Comparison of ENCODE assay signal across 1 cellular context in the genomic region with DNA sequence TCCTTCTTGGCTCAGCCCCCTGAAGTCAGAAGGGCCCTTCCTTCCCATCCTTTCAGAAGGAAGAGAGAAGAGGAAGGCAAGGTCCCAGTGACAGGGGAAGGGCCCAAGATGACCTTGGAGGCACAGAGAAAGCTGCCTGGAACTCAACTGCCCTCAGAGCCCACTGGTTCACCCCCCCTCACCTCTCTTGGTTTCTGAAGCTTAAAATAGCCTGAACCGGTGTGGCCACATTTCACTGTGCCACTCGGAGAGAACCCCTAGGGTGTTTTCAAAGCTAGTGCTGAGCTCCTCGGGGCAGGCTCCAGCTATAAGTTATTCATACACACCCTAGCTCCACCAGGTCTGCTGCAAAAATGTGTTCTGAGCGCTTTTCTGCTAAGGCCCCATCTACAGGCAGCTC.
TF ChIP-seq lines count a peak whose summit lies in the region.

No MANE protein-coding gene starts in this region.

TF ChIP-seq in H1, 55 proteins besides CTCF, POLR2A, EP300 and RAD21 (continued from another document):
- TF ChIP-seq, protein P1, sequence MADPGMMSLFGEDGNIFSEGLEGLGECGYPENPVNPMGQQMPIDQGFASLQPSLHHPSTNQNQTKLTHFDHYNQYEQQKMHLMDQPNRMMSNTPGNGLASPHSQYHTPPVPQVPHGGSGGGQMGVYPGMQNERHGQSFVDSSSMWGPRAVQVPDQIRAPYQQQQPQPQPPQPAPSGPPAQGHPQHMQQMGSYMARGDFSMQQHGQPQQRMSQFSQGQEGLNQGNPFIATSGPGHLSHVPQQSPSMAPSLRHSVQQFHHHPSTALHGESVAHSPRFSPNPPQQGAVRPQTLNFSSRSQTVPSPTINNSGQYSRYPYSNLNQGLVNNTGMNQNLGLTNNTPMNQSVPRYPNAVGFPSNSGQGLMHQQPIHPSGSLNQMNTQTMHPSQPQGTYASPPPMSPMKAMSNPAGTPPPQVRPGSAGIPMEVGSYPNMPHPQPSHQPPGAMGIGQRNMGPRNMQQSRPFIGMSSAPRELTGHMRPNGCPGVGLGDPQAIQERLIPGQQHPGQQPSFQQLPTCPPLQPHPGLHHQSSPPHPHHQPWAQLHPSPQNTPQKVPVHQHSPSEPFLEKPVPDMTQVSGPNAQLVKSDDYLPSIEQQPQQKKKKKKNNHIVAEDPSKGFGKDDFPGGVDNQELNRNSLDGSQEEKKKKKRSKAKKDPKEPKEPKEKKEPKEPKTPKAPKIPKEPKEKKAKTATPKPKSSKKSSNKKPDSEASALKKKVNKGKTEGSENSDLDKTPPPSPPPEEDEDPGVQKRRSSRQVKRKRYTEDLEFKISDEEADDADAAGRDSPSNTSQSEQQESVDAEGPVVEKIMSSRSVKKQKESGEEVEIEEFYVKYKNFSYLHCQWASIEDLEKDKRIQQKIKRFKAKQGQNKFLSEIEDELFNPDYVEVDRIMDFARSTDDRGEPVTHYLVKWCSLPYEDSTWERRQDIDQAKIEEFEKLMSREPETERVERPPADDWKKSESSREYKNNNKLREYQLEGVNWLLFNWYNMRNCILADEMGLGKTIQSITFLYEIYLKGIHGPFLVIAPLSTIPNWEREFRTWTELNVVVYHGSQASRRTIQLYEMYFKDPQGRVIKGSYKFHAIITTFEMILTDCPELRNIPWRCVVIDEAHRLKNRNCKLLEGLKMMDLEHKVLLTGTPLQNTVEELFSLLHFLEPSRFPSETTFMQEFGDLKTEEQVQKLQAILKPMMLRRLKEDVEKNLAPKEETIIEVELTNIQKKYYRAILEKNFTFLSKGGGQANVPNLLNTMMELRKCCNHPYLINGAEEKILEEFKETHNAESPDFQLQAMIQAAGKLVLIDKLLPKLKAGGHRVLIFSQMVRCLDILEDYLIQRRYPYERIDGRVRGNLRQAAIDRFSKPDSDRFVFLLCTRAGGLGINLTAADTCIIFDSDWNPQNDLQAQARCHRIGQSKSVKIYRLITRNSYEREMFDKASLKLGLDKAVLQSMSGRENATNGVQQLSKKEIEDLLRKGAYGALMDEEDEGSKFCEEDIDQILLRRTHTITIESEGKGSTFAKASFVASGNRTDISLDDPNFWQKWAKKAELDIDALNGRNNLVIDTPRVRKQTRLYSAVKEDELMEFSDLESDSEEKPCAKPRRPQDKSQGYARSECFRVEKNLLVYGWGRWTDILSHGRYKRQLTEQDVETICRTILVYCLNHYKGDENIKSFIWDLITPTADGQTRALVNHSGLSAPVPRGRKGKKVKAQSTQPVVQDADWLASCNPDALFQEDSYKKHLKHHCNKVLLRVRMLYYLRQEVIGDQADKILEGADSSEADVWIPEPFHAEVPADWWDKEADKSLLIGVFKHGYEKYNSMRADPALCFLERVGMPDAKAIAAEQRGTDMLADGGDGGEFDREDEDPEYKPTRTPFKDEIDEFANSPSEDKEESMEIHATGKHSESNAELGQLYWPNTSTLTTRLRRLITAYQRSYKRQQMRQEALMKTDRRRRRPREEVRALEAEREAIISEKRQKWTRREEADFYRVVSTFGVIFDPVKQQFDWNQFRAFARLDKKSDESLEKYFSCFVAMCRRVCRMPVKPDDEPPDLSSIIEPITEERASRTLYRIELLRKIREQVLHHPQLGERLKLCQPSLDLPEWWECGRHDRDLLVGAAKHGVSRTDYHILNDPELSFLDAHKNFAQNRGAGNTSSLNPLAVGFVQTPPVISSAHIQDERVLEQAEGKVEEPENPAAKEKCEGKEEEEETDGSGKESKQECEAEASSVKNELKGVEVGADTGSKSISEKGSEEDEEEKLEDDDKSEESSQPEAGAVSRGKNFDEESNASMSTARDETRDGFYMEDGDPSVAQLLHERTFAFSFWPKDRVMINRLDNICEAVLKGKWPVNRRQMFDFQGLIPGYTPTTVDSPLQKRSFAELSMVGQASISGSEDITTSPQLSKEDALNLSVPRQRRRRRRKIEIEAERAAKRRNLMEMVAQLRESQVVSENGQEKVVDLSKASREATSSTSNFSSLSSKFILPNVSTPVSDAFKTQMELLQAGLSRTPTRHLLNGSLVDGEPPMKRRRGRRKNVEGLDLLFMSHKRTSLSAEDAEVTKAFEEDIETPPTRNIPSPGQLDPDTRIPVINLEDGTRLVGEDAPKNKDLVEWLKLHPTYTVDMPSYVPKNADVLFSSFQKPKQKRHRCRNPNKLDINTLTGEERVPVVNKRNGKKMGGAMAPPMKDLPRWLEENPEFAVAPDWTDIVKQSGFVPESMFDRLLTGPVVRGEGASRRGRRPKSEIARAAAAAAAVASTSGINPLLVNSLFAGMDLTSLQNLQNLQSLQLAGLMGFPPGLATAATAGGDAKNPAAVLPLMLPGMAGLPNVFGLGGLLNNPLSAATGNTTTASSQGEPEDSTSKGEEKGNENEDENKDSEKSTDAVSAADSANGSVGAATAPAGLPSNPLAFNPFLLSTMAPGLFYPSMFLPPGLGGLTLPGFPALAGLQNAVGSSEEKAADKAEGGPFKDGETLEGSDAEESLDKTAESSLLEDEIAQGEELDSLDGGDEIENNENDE (IDR thresholded peaks at IDR 0.05; ENCODE audit: insufficient replicate concordance, low read length): no peak
- no peak for TF ChIP-seq SIX5 (IDR thresholded peaks at IDR 0.05; ENCODE audit: low read depth, low read length)
- no peak for TF ChIP-seq CEBPB (IDR thresholded peaks at IDR 0.05; ENCODE audit: low read depth, low read length)
- TF ChIP-seq, protein P2, sequence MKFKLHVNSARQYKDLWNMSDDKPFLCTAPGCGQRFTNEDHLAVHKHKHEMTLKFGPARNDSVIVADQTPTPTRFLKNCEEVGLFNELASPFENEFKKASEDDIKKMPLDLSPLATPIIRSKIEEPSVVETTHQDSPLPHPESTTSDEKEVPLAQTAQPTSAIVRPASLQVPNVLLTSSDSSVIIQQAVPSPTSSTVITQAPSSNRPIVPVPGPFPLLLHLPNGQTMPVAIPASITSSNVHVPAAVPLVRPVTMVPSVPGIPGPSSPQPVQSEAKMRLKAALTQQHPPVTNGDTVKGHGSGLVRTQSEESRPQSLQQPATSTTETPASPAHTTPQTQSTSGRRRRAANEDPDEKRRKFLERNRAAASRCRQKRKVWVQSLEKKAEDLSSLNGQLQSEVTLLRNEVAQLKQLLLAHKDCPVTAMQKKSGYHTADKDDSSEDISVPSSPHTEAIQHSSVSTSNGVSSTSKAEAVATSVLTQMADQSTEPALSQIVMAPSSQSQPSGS (IDR thresholded peaks at IDR 0.05; ENCODE audit: low read length): no peak
- TF ChIP-seq EGR1 (IDR thresholded peaks at IDR 0.05; ENCODE audit: borderline replicate concordance, low read depth, low read length): no peak
- TF ChIP-seq KDM4A (IDR thresholded peaks at IDR 0.05; ENCODE audit: low read depth, low read length, severe bottlenecking): no peak
- no peak for TF ChIP-seq CREB1 (IDR thresholded peaks at IDR 0.05)
- TF ChIP-seq, protein P3, sequence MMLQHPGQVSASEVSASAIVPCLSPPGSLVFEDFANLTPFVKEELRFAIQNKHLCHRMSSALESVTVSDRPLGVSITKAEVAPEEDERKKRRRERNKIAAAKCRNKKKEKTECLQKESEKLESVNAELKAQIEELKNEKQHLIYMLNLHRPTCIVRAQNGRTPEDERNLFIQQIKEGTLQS (IDR thresholded peaks at IDR 0.05; ENCODE audit: insufficient read depth, low read depth, low read length): no peak
